In genomic region chr7:22569586-22570321, GRCh38 we compare ENCODE assay signal across 11 cellular contexts.
DNase-seq lines count a peak whose midpoint lies in the region; ATAC-seq and TF ChIP-seq lines count a peak whose summit lies in the region.
"Had no signal": no experiment of that assay in that cellular context is flagged by ENCODE, and none has a peak within 500 bp of the region (broad histone marks: within the 10 kb centered on the region; RNA-seq: fewer than 3 reads in every experiment).

No MANE protein-coding gene starts in this region.

- peaks cover 19% of the 10 kb centered on the region for H3K4me1 Mint-ChIP-seq in activated CD8-positive, alpha-beta T cell treated with anti-CD3 and anti-CD28 coated beads for 36 hours (ENCODE audit: low read depth)

- H2AFZ ChIP-seq in mesenchymal stem cell (ENCODE audit: low read depth, low read length): no peak overlapping the region

- H2AK5ac ChIP-seq in mesenchymal stem cell (ENCODE audit: low read length, severe bottlenecking): peak overlapping the region; percentile 56

- no peak overlapping the region for H4K8ac ChIP-seq in mesenchymal stem cell (ENCODE audit: low read length)

- no peak overlapping the region for H3K9ac ChIP-seq in mesenchymal stem cell (ENCODE audit: low read length)

- H3K18ac ChIP-seq in mesenchymal stem cell (ENCODE audit: low read depth in 1 of 2, low read length in 2 of 2): peak overlapping the region in 1 of 2 experiments; percentile 89

- peaks cover 0 to 2% of the 10 kb centered on the region in 2 experiments for H3K36me3 ChIP-seq in mesenchymal stem cell (ENCODE audit: control insufficient read depth in 1 of 2, insufficient read depth in 2 of 2, low read depth in 1 of 2, low read length in 2 of 2)
- H3K36me3 ChIP-seq: tibial nerve had no signal

- H4K91ac ChIP-seq in mesenchymal stem cell (ENCODE audit: low read length): peak overlapping the region; percentile 28

- H2BK120ac ChIP-seq in mesenchymal stem cell (ENCODE audit: low read depth, low read length): no peak overlapping the region

- H3K4ac ChIP-seq in mesenchymal stem cell (ENCODE audit: low read depth in 1 of 2, low read length in 2 of 2): peak overlapping the region in 1 of 2 experiments; percentile 27

- H3K4me2 ChIP-seq in mesenchymal stem cell (ENCODE audit: low read length, poor library complexity, severe bottlenecking): no peak overlapping the region

- WGBS in mesenchymal stem cell: 86% methylated on average over 10 of the region's 11 CpGs

- peaks cover 47% of the 10 kb centered on the region for H3K27me3 Mint-ChIP-seq in activated CD8-positive, alpha-beta T cell treated with anti-CD3 and anti-CD28 coated beads for 36 hours

- H3K27me3 ChIP-seq in mesenchymal stem cell (ENCODE audit: control insufficient read depth in 1 of 2, insufficient read depth in 1 of 2, low read length in 2 of 2): peaks cover 0 to 6% of the 10 kb centered on the region in 2 experiments
- H3K27me3 ChIP-seq: tibial nerve had no signal

- no peaks in the 10 kb centered on the region for H3K9me3 Mint-ChIP-seq in activated CD8-positive, alpha-beta T cell treated with anti-CD3 and anti-CD28 coated beads for 36 hours

- H3K14ac ChIP-seq in mesenchymal stem cell (ENCODE audit: low read length in 2 of 2): no peak overlapping the region

- no peak overlapping the region for H3K27ac ChIP-seq in mesenchymal stem cell (ENCODE audit: low read length, poor library complexity, severe bottlenecking)
- H3K27ac ChIP-seq: tibial nerve, VCaP had no signal

- TF ChIP-seq CTCF in activated CD8-positive, alpha-beta T cell treated with anti-CD3 and anti-CD28 coated beads for 36 hours (IDR thresholded peaks at IDR 0.05): no peak

- H3K23ac ChIP-seq in mesenchymal stem cell (ENCODE audit: low read length in 2 of 2): peak overlapping the region in 1 of 2 experiments; percentile 68

- H3K9me3 ChIP-seq in mesenchymal stem cell (ENCODE audit: control insufficient read depth, low read length): no peaks in the 10 kb centered on the region
- H3K9me3 ChIP-seq: tibial nerve had no signal

- DNase-seq in CD1c-positive myeloid dendritic cell (ENCODE audit: extremely low spot score) (peak; percentile 88), MV-4-11 (lab: John Stamatoyannopoulos, UW) (peak; percentile 93), mesenchymal stem cell (no peak), DMS53 (lab: John Stamatoyannopoulos, UW) (no peak), NCI-H2227 treated with DMSO at 0.1 percent for 48 hours (lab: John Stamatoyannopoulos, UW) (no peak), left colon (no peak)
- peak; percentile 20 for DNase-seq in activated CD8-positive, alpha-beta T cell treated with anti-CD3 and anti-CD28 coated beads for 36 hours

- ATAC-seq in activated CD8-positive, alpha-beta T cell treated with anti-CD3 and anti-CD28 coated beads for 36 hours: peak; percentile 20
- ATAC-seq in GM18502 (IDR thresholded peaks at IDR 0.05; ENCODE audit: poor library complexity, unreplicated experiment): no peak
- ATAC-seq in left colon: no peak

- peaks cover 7% of the 10 kb centered on the region for H3K79me1 ChIP-seq in mesenchymal stem cell (replicated peaks; ENCODE audit: low read length, poor library complexity, severe bottlenecking)

- H3K36me3 Mint-ChIP-seq in activated CD8-positive, alpha-beta T cell treated with anti-CD3 and anti-CD28 coated beads for 36 hours (ENCODE audit: low read depth): no peaks in the 10 kb centered on the region

- H2BK15ac ChIP-seq in mesenchymal stem cell (ENCODE audit: low read depth, poor library complexity, severe bottlenecking): no peak overlapping the region

- H3K4me3 ChIP-seq in mesenchymal stem cell (ENCODE audit: insufficient read depth in 1 of 2, low read depth in 1 of 2, low read length in 2 of 2): no peak overlapping the region
- H3K4me3 ChIP-seq: coronary artery, tibial nerve had no signal

- POLR2A ChIA-PET in activated CD8-positive, alpha-beta T cell treated with anti-CD3 and anti-CD28 coated beads for 36 hours (lab: Charles Lee): no interaction called here

- no peak overlapping the region for H2BK5ac ChIP-seq in mesenchymal stem cell (ENCODE audit: low read depth, low read length, poor library complexity, severe bottlenecking)

- H2BK12ac ChIP-seq in mesenchymal stem cell (ENCODE audit: low read length in 2 of 2): no peak overlapping the region

- H3K27ac Mint-ChIP-seq in activated CD8-positive, alpha-beta T cell treated with anti-CD3 and anti-CD28 coated beads for 36 hours: no peak overlapping the region

- H3K4me3 Mint-ChIP-seq in activated CD8-positive, alpha-beta T cell treated with anti-CD3 and anti-CD28 coated beads for 36 hours: no peak overlapping the region

- intact Hi-C loops in activated CD8-positive, alpha-beta T cell treated with anti-CD3 and anti-CD28 coated beads for 36 hours (cut with micrococcal nuclease): no loop called here
- intact Hi-C loops in left colon (cut with DNase I, micrococcal nuclease): no loop called here

- peaks cover 11% of the 10 kb centered on the region for H3K4me1 ChIP-seq in mesenchymal stem cell (ENCODE audit: control insufficient read depth, insufficient read depth, low read depth, low read length)

- CTCF ChIA-PET in activated CD8-positive, alpha-beta T cell treated with anti-CD3 and anti-CD28 coated beads for 36 hours (lab: Charles Lee): interaction anchor here (1.6 kb wide), 1 partner anchor 157 kb away, joined by 4 read pairs; the partner anchor contains the start of gene IL6

Comparison
In these comparisons a context has a peak if more than half of its experiments do, and no peak if none do; other contexts are left out.
1. DNase-seq: peak in CD1c-positive myeloid dendritic cell (single experiment), MV-4-11 (single experiment) and activated CD8-positive, alpha-beta T cell treated with anti-CD3 and anti-CD28 coated beads for 36 hours (single experiment); none in mesenchymal stem cell (single experiment), DMS53 (single experiment), NCI-H2227 treated with DMSO at 0.1 percent for 48 hours (single experiment) and left colon (0 of 2).